ENCODE assay signal across 1 cellular context in genomic region chr19:917323-918151, GRCh38.
TF ChIP-seq lines count a peak whose summit lies in the region.

Gene KISS1R, plus strand, starts transcription at chr19:917333. Its CDS starts 170 bp downstream, at chr19:917503.

TF ChIP-seq in K562, 482 proteins besides CTCF, POLR2A, EP300 and RAD21 (continued from another document and continues in another):
- TF ChIP-seq ZNF609 (CRISPR knock-in tag; IDR thresholded peaks at IDR 0.05; ENCODE audit: borderline replicate concordance) (no peak), E2F5 (CRISPR knock-in tag; IDR thresholded peaks at IDR 0.05) (no peak; the same call in 1 of the 2 replicates), SFPQ (IDR thresholded peaks at IDR 0.05; ENCODE audit: low read depth, low read length) (no peak), SP2 (IDR thresholded peaks at IDR 0.05; ENCODE audit: extremely low read depth, low read depth, low read length, poor library complexity, severe bottlenecking) (no peak), POLR2H (tag; IDR thresholded peaks at IDR 0.05; ENCODE audit: low read depth) (no peak), KLF1 (tag; IDR thresholded peaks at IDR 0.05) (0 out of 2 replicates have a peak, but pooled peaks have one; percentile 26), ILK (tag; IDR thresholded peaks at IDR 0.05; ENCODE audit: borderline replicate concordance, low read depth) (no peak), ZC3H11A (IDR thresholded peaks at IDR 0.05; ENCODE audit: low read depth, low read length) (no peak), NEUROD1 (IDR thresholded peaks at IDR 0.05; ENCODE audit: borderline replicate concordance, low read depth, low read length, partially characterized antibody) (peak; percentile 35), XRCC3 (IDR thresholded peaks at IDR 0.05) (no peak), SRSF9 (IDR thresholded peaks at IDR 0.05; ENCODE audit: borderline replicate concordance, low read depth, low read length) (no peak), NFE2L1 (tag; IDR thresholded peaks at IDR 0.05; ENCODE audit: borderline replicate concordance, low read depth) (no peak), FOSL1 (tag; conservative IDR thresholded peaks at IDR 0.05) (0 out of 2 replicates have a peak, but pooled peaks have one; percentile 49), HCFC1 (IDR thresholded peaks at IDR 0.05; ENCODE audit: low read depth, low read length) (0 out of 2 replicates have a peak, but pooled peaks have one; percentile 18), USF1 (CRISPR knock-in tag; IDR thresholded peaks at IDR 0.05) (no peak; the same call in 1 of the 2 replicates), CC2D1A (IDR thresholded peaks at IDR 0.05) (no peak), SP1 (CRISPR knock-in tag; IDR thresholded peaks at IDR 0.05) (peak; percentile 86; the same call in 1 of the 2 replicates), BCOR (IDR thresholded peaks at IDR 0.05) (peak; percentile 95), SMARCA4 (IDR thresholded peaks at IDR 0.05) (0 out of 2 replicates have a peak, but pooled peaks have one; percentile 13), ZNF445 (CRISPR knock-in tag; IDR thresholded peaks at IDR 0.05; ENCODE audit: low read depth) (no peak), KLF13 (tag; IDR thresholded peaks at IDR 0.05; ENCODE audit: borderline replicate concordance, low read depth) (0 out of 2 replicates have a peak, but pooled peaks have one; percentile 61), ZNF174 (CRISPR knock-in tag; IDR thresholded peaks at IDR 0.05) (no peak), PTTG1 (tag; IDR thresholded peaks at IDR 0.05; ENCODE audit: low read depth) (no peak), TFAP4 (CRISPR knock-in tag; IDR thresholded peaks at IDR 0.05; ENCODE audit: borderline replicate concordance) (peak; percentile 86; the same call in 1 of the 2 replicates), ZNF23 (CRISPR knock-in tag; IDR thresholded peaks at IDR 0.05) (no peak), PCBP2 (IDR thresholded peaks at IDR 0.05; ENCODE audit: low read depth, low read length, poor library complexity, severe bottlenecking) (peak; percentile 19), U2AF2 (optimal IDR thresholded peaks at IDR 0.05; ENCODE audit: low read depth, low read length) (no peak), OTX1 (CRISPR knock-in tag; IDR thresholded peaks at IDR 0.05) (no peak), KAT7 (CRISPR knock-in tag; IDR thresholded peaks at IDR 0.05; ENCODE audit: borderline replicate concordance) (peak; percentile 98; the same call in 1 of the 2 replicates), CBFA2T2 (conservative IDR thresholded peaks at IDR 0.05) (0 out of 2 replicates have a peak, but pooled peaks have one; percentile 6), SAFB (IDR thresholded peaks at IDR 0.05; ENCODE audit: borderline replicate concordance, low read depth, low read length) (peak; percentile 57; the same call in 1 of the 2 replicates), NCOA4 (IDR thresholded peaks at IDR 0.05; ENCODE audit: partially characterized antibody) (no peak), NFIX (CRISPR knock-in tag; IDR thresholded peaks at IDR 0.05; ENCODE audit: low read depth) (no peak), ZNF134 (CRISPR knock-in tag; conservative IDR thresholded peaks at IDR 0.05) (no peak), FOXA1 (IDR thresholded peaks at IDR 0.05; ENCODE audit: borderline replicate concordance) (no peak), YY1 (IDR thresholded peaks at IDR 0.05; ENCODE audit: borderline replicate concordance in 1 of 3, control insufficient read depth in 1 of 3, extremely low read depth in 1 of 3, insufficient read depth in 3 of 3, insufficient read length in 1 of 3, insufficient replicate concordance in 2 of 3, low read depth in 1 of 3, low read length in 2 of 3) (peak in 2 of 3 experiments; percentile 32 to 49), ZNF57 (CRISPR knock-in tag; IDR thresholded peaks at IDR 0.05) (no peak), SMC3 (conservative IDR thresholded peaks at IDR 0.05; ENCODE audit: insufficient read depth, low read depth, low read length) (peak; percentile 72), ZNF347 (CRISPR knock-in tag; IDR thresholded peaks at IDR 0.05; ENCODE audit: low read depth) (no peak), ZNF592 (IDR thresholded peaks at IDR 0.05) (peak; percentile 71; the same call in 1 of the 2 replicates), RB1 (IDR thresholded peaks at IDR 0.05; ENCODE audit: low read depth) (peak; percentile 83), SMAD3 (CRISPR knock-in tag; conservative IDR thresholded peaks at IDR 0.05) (no peak), SLC30A9 (CRISPR knock-in tag; IDR thresholded peaks at IDR 0.05) (no peak), EP400 (IDR thresholded peaks at IDR 0.05) (peak; percentile 44; the same call in 1 of the 2 replicates), GABPA (tag; conservative IDR thresholded peaks at IDR 0.05; ENCODE audit: low read depth) (no peak), CREM (IDR thresholded peaks at IDR 0.05; ENCODE audit: low read depth) (peak; percentile 89), PTRF (tag; IDR thresholded peaks at IDR 0.05) (no peak), CHD4 (IDR thresholded peaks at IDR 0.05; ENCODE audit: insufficient read depth, insufficient replicate concordance, low read depth, low read length, poor library complexity, severe bottlenecking) (peak; percentile 94), IRF1 (CRISPR knock-in tag; IDR thresholded peaks at IDR 0.05; ENCODE audit: borderline replicate concordance) (no peak), ATF2 (CRISPR knock-in tag; IDR thresholded peaks at IDR 0.05) (no peak), ZNF12 (CRISPR knock-in tag; IDR thresholded peaks at IDR 0.05) (peak; percentile 84; the same call in 1 of the 2 replicates), RAD51 (IDR thresholded peaks at IDR 0.05; ENCODE audit: borderline replicate concordance, low read depth) (no peak), PHF8 (IDR thresholded peaks at IDR 0.05; ENCODE audit: borderline replicate concordance, low read length) (peak; percentile 50; the same call in 1 of the 2 replicates), NCOR1 (IDR thresholded peaks at IDR 0.05) (0 out of 2 replicates have a peak, but pooled peaks have one; percentile 5), SMAD2 (IDR thresholded peaks at IDR 0.05; ENCODE audit: low read depth, low read length) (no peak)
